In the genomic region with DNA sequence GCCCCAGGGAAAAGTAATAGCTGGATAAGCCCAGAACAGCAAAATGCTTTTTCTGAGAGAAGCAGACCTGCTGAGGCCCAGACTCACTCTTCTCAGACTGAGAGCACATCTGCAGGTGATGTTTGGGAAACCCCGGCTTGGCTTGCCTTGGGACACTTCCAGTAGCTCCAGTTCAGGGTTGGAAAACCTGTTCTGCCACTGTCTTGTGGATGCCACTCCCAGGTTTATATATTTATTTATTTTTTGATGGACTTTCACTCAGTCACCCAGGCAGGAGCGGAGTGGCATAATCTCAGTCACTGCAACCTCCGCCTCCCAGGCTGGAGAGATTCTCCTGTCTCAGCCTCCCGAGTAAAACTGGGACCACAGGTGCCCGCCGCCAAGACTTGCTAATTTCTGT, we compare ENCODE assay signal across 17 cellular contexts. TPM values are rescaled to one million over a fixed set of nuclear protein-coding genes. Genes with fewer than 3 reads are reported as not detected.
DNase-seq lines count a peak whose midpoint lies in the region; ATAC-seq, FAIRE-seq and TF ChIP-seq lines count a peak whose summit lies in the region.
"Had no signal": no experiment of that assay in that cellular context is flagged by ENCODE, and none has a peak within 500 bp of the region (broad histone marks: within the 10 kb centered on the region; RNA-seq: fewer than 3 reads in every experiment).

No MANE protein-coding gene starts in this region.

- RAD21 ChIA-PET in HCT116 (lab: Charles Lee; ENCODE audit: low non-redundant PET in 1 of 2, low total read pairs in 2 of 2, uncharacterized antibody in 2 of 2, unreplicated experiment in 2 of 2) = interaction anchor here in 1 of 2 experiments (1.0 kb wide), 1 partner anchor 13 kb away, joined by 4 read pairs; no protein-coding TSS in a partner anchor

- H3K36me3 ChIP-seq in HCT116 (ENCODE audit: control insufficient read depth in 1 of 2, insufficient read depth in 2 of 2, low read length in 2 of 2) = no peaks in the 10 kb centered on the region
- no peaks in the 10 kb centered on the region for H3K36me3 ChIP-seq in prostate gland
- H3K36me3 ChIP-seq: thoracic aorta had no signal

- POLR2A ChIA-PET in HCT116 (lab: Charles Lee) (interaction anchor here (1.3 kb wide), 1 partner anchor 14 kb away, joined by 3 read pairs; no protein-coding TSS in a partner anchor), T-cell (lab: Charles Lee) (interaction anchor here in 1 of 2 donors (0.5 kb wide), 1 partner anchor 21 kb away, joined by 6 read pairs; no protein-coding TSS in a partner anchor)

- BruUV-seq in HCT116 (replicated peaks; lab: Mats Ljungman, UMichigan) = no TSS peak

- no peaks in the 10 kb centered on the region for H3K4me1 Mint-ChIP-seq in T-cell

- no peak for FAIRE-seq in GM12891 (lab: Jason Lieb, UNC)

- no peaks in the 10 kb centered on the region for H3K36me3 Mint-ChIP-seq in T-cell
- H3K36me3 Mint-ChIP-seq: activated CD4-positive, alpha-beta memory T cell treated with anti-CD3 and anti-CD28 coated beads for 36 hours; activated naive CD8-positive, alpha-beta T cell treated with anti-CD3 and anti-CD28 coated beads, Interleukin-2, amount 10 ng/mL, durations not matched to agents 7 days and 5 days had no signal

- WGBS in prostate gland = 62% methylated on average over 6 of the region's 6 CpGs

- no peaks in the 10 kb centered on the region for H3K79me2 ChIP-seq in HCT116 (ENCODE audit: insufficient read depth, low read length)

- no peak for TF ChIP-seq CTCF in HCT116 (IDR thresholded peaks at IDR 0.05 in 2 of 3, conservative IDR thresholded peaks at IDR 0.05 in 1 of 3; ENCODE audit: borderline replicate concordance in 1 of 3, insufficient read depth in 1 of 3, low read depth in 2 of 3, low read length in 2 of 3)
- TF ChIP-seq CTCF in prostate gland (IDR thresholded peaks at IDR 0.05) = no peak

- no peaks in the 10 kb centered on the region for H4K20me1 ChIP-seq in HCT116 (ENCODE audit: insufficient read depth)

- CTCF ChIA-PET in HCT116 (lab: Charles Lee) = interaction anchor here (1.0 kb wide), 1 partner anchor 11 kb away, joined by 7 read pairs; no protein-coding TSS in a partner anchor
- CTCF ChIA-PET in T-cell (lab: Charles Lee) = no interaction called here

- no peaks in the 10 kb centered on the region for H3K27me3 ChIP-seq in HCT116 (ENCODE audit: insufficient read depth, low read length)
- H3K27me3 ChIP-seq in prostate gland (replicated peaks; ENCODE audit: insufficient read depth) = no peaks in the 10 kb centered on the region

- H3K9me2 ChIP-seq in HCT116 (ENCODE audit: insufficient read depth) = no peaks in the 10 kb centered on the region

- no peak for TF ChIP-seq RAD21 in HCT116 (IDR thresholded peaks at IDR 0.05; ENCODE audit: low read depth)

- ATAC-seq in HCT116 = peak; percentile 47
- no peak for ATAC-seq in HG03354 (IDR thresholded peaks at IDR 0.05; ENCODE audit: poor library complexity, severe bottlenecking, unreplicated experiment)
- ATAC-seq in T-cell (replicated peaks in 1 of 4) = no peak

- 0 out of 2 replicates have a peak overlapping the region, but pooled peaks have one; percentile 2 for H3K9ac ChIP-seq in HCT116 (ENCODE audit: low read length)

- H3K27me3 Mint-ChIP-seq in T-cell = no peaks in the 10 kb centered on the region
- H3K27me3 Mint-ChIP-seq: activated CD4-positive, alpha-beta memory T cell treated with anti-CD3 and anti-CD28 coated beads for 36 hours; activated naive CD8-positive, alpha-beta T cell treated with anti-CD3 and anti-CD28 coated beads, Interleukin-2, amount 10 ng/mL, durations not matched to agents 7 days and 5 days had no signal

- DNase-seq in HCT116 (ENCODE audit: low read depth, low spot score) = peak; percentile 26
- peak; percentile 56 to 81 for DNase-seq in NCI-H526 (lab: John Stamatoyannopoulos, UW)
- DNase-seq in epithelial cell of prostate (ENCODE audit: low read depth, low spot score) = peak; percentile 77
- peak; percentile 89 for DNase-seq in prostate gland (ENCODE audit: low spot score)
- no peak for DNase-seq in GM12891 (ENCODE audit: insufficient read length, low spot score)
- no peak for DNase-seq in NCI-H2107 (lab: John Stamatoyannopoulos, UW)
- no peak for DNase-seq in T-cell
- DNase-seq: activated CD4-positive, alpha-beta memory T cell treated with anti-CD3 and anti-CD28 coated beads for 36 hours; activated naive CD8-positive, alpha-beta T cell treated with anti-CD3 and anti-CD28 coated beads, Interleukin-2, amount 10 ng/mL, durations not matched to agents 7 days and 5 days; activated T-cell treated with anti-CD3 and anti-CD28 coated beads, Interleukin-2, amount 50 U/mL, for 48 hours; hippocampal formation; IMR-90; NCI-H446 treated with DMSO at 0.1 percent for 48 hours; stimulated activated CD4-positive, alpha-beta T cell treated with anti-CD3 and anti-CD28 coated beads, Interleukin-4, amount 100 ng/mL, for 24 hours; SW 1271 had no signal

- H3K4me1 ChIP-seq in HCT116 (ENCODE audit: control insufficient read depth in 1 of 2, insufficient read depth in 2 of 2, low read length in 2 of 2) (peaks cover 24 to 37% of the 10 kb centered on the region in 2 experiments), prostate gland (replicated peaks) (no peaks in the 10 kb centered on the region)

- no peak overlapping the region for H3K4me3 Mint-ChIP-seq in T-cell
- H3K4me3 Mint-ChIP-seq: activated CD4-positive, alpha-beta memory T cell treated with anti-CD3 and anti-CD28 coated beads for 36 hours; activated naive CD8-positive, alpha-beta T cell treated with anti-CD3 and anti-CD28 coated beads, Interleukin-2, amount 10 ng/mL, durations not matched to agents 7 days and 5 days had no signal

- peak overlapping the region; percentile 44 for H3K4me2 ChIP-seq in HCT116 (ENCODE audit: low read length)

- no peak overlapping the region for H3K27ac ChIP-seq in HCT116 (ENCODE audit: low read depth, low read length)
- H3K27ac ChIP-seq in epithelial cell of prostate = peak overlapping the region; percentile 31
- H3K27ac ChIP-seq in prostate gland = peak overlapping the region; percentile 48 to 68
- H3K27ac ChIP-seq: thoracic aorta had no signal

- H3K9me3 ChIP-seq in HCT116 (ENCODE audit: control insufficient read depth in 1 of 2, insufficient read depth in 1 of 2, low read depth in 1 of 2, low read length in 2 of 2) = no peaks in the 10 kb centered on the region
- no peaks in the 10 kb centered on the region for H3K9me3 ChIP-seq in prostate gland
- H3K9me3 ChIP-seq: thoracic aorta had no signal

- no peak overlapping the region for H3K4me3 ChIP-seq in HCT116 (replicated peaks in 1 of 2; ENCODE audit: low read depth in 1 of 2, low read length in 2 of 2)
- H3K4me3 ChIP-seq in prostate gland = no peak overlapping the region
- H3K4me3 ChIP-seq: thoracic aorta had no signal

- no peak overlapping the region for H2AFZ ChIP-seq in HCT116 (ENCODE audit: low read depth, low read length, poor library complexity, severe bottlenecking)

- intact Hi-C loops in HCT116 (cut with micrococcal nuclease) (no loop called here), prostate gland (cut with DNase I) (no loop called here)

- H3K27ac Mint-ChIP-seq in T-cell = no peak overlapping the region
- H3K27ac Mint-ChIP-seq: activated CD4-positive, alpha-beta memory T cell treated with anti-CD3 and anti-CD28 coated beads for 36 hours; activated naive CD8-positive, alpha-beta T cell treated with anti-CD3 and anti-CD28 coated beads, Interleukin-2, amount 10 ng/mL, durations not matched to agents 7 days and 5 days had no signal

- H3K9me3 Mint-ChIP-seq in T-cell = no peaks in the 10 kb centered on the region
- H3K9me3 Mint-ChIP-seq: activated CD4-positive, alpha-beta memory T cell treated with anti-CD3 and anti-CD28 coated beads for 36 hours; activated naive CD8-positive, alpha-beta T cell treated with anti-CD3 and anti-CD28 coated beads, Interleukin-2, amount 10 ng/mL, durations not matched to agents 7 days and 5 days had no signal

- TF ChIP-seq POLR2A in HCT116 (IDR thresholded peaks at IDR 0.05; ENCODE audit: borderline replicate concordance, extremely low read depth, insufficient read depth, insufficient read length) (no peak), prostate gland (IDR thresholded peaks at IDR 0.05) (no peak), GM12891 (IDR thresholded peaks at IDR 0.05; ENCODE audit: low read depth, low read length) (no peak)

TF ChIP-seq in HCT116, 20 proteins besides CTCF, POLR2A, EP300 and RAD21 (continues in another document):
- TF ChIP-seq JUND (IDR thresholded peaks at IDR 0.05) (no peak; the same call in 1 of the 2 replicates), MAX (IDR thresholded peaks at IDR 0.05) (peak; percentile 24; the same call in 1 of the 2 replicates), YY1 (IDR thresholded peaks at IDR 0.05; ENCODE audit: extremely low read depth, insufficient replicate concordance, low read depth, low read length) (no peak), POLR2AphosphoS5 (IDR thresholded peaks at IDR 0.05; ENCODE audit: low read depth, low read length) (no peak), CEBPB (IDR thresholded peaks at IDR 0.05; ENCODE audit: low read depth) (no peak)

TF ChIP-seq in GM12891, 5 proteins besides CTCF, POLR2A, EP300 and RAD21:
- TF ChIP-seq POLR2AphosphoS5 (IDR thresholded peaks at IDR 0.05; ENCODE audit: low read depth, low read length) (no peak), SPI1 (IDR thresholded peaks at IDR 0.05; ENCODE audit: low read depth, low read length) (no peak), PAX5 (IDR thresholded peaks at IDR 0.05; ENCODE audit: insufficient read depth, low read length, severe bottlenecking) (no peak), TAF1 (IDR thresholded peaks at IDR 0.05; ENCODE audit: low read depth, low read length) (no peak), POU2F2 (IDR thresholded peaks at IDR 0.05; ENCODE audit: low read depth, low read length) (no peak)

RNA-seq across cellular contexts. Expression of gene SMARCA4, which starts 8.0 kb away (rescaled TPM):
- 116 TPM for total RNA-seq in HCT116 (2021; ENCODE audit: unreplicated experiment)
- polyA plus RNA-seq in HCT116 (2012) = 102 and 108 TPM in 2 replicates
- 100 to 1,000 TPM in 1 of 2 donors, 10 to 100 TPM in 1; 98.5 to 152 TPM for total RNA-seq in prostate gland
- 98.5 TPM for polyA plus RNA-seq in GM12891 (2012; ENCODE audit: low read depth, missing spikeins)
- total RNA-seq in T-cell = 100 to 1,000 TPM in 4 of 5 donors, 10 to 100 TPM in 1; 93.4 to 114 (median 109) TPM

RNA-seq across cellular contexts. Expression of gene TIMM29, which starts 24.2 kb away (rescaled TPM):
- 20.3 TPM for total RNA-seq in HCT116 (2021; ENCODE audit: unreplicated experiment)
- 10.6 and 12.6 TPM in 2 replicates for polyA plus RNA-seq in HCT116 (2012)
- 10 to 100 TPM; 34.9 to 47.9 TPM for total RNA-seq in prostate gland
- polyA plus RNA-seq in GM12891 (2012; ENCODE audit: low read depth, missing spikeins) = 14.2 TPM
- 10 to 100 TPM; 19.2 to 40.4 (median 37.2) TPM for total RNA-seq in T-cell

RNA-seq across cellular contexts. Expression of gene YIPF2, which starts 24.4 kb away (rescaled TPM):
- 44.7 TPM for total RNA-seq in HCT116 (2021; ENCODE audit: unreplicated experiment)
- polyA plus RNA-seq in HCT116 (2012) = 53.2 and 67.3 TPM in 2 replicates
- 10 to 100 TPM; 84.8 to 87.1 TPM for total RNA-seq in prostate gland
- 27.8 TPM for polyA plus RNA-seq in GM12891 (2012; ENCODE audit: low read depth, missing spikeins)
- 10 to 100 TPM; 21.2 to 34.3 (median 31.5) TPM for total RNA-seq in T-cell

Comparison
In these comparisons a context has a peak if more than half of its experiments do, and no peak if none do; other contexts are left out.
1. DNase-seq: peak in HCT116 (single experiment), NCI-H526 (2 of 2), epithelial cell of prostate (single experiment) and prostate gland (single experiment); none in GM12891 (single experiment), NCI-H2107 (single experiment) and T-cell (0 of 34).